Comparison of ENCODE assay signal across 2 cellular contexts in the genomic region with DNA sequence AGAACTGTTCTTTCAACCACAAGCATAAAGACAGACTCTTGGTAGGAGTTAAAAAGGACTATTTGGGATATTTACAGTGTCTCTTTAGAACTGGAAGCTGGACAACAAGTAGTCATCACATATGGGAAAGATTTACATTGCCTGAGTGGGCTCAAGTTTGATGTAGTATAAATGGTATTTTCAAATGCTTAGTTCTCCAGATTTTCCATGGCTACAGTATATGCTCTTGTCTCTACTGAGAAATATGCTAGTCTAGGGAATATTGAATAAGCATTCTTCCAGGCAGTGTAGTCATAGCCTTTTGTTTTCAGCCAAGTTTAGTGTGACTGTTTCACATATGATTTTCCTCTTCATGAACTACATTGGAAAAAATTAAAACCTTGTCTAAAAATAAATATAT.
TF ChIP-seq lines count a peak whose summit lies in the region.

No MANE protein-coding gene starts in this region.

TF ChIP-seq in SK-N-SH treated with all-trans-retinoic acid at 6 μM for 48 hours, 23 proteins besides CTCF, POLR2A, EP300 and RAD21:
- TF ChIP-seq ZC3H10 (CRISPR knock-in tag; IDR thresholded peaks at IDR 0.05), result no peak

TF ChIP-seq in SK-N-SH, 30 proteins besides CTCF, POLR2A, EP300 and RAD21:
- TF ChIP-seq NRF1 (IDR thresholded peaks at IDR 0.05; ENCODE audit: low read depth, low read length), result no peak
- TF ChIP-seq TEAD4 (IDR thresholded peaks at IDR 0.05; ENCODE audit: borderline replicate concordance, insufficient read depth), result no peak
